1 cellular context compared by ENCODE assay signal in genomic region chr7:2191026-2191425, GRCh38.
TF ChIP-seq lines count a peak whose summit lies in the region.

No MANE protein-coding gene starts in this region.

TF ChIP-seq in IMR-90, 13 proteins besides CTCF, POLR2A, EP300 and RAD21:
- TF ChIP-seq MAZ (IDR thresholded peaks at IDR 0.05; ENCODE audit: borderline replicate concordance, low read depth, low read length) (no peak), SMC3 (IDR thresholded peaks at IDR 0.05; ENCODE audit: low read depth, low read length) (no peak), BHLHE40 (IDR thresholded peaks at IDR 0.05; ENCODE audit: low read depth, low read length) (no peak), NFE2L2 (IDR thresholded peaks at IDR 0.05; ENCODE audit: low read depth, low read length) (no peak), RCOR1 (IDR thresholded peaks at IDR 0.05; ENCODE audit: insufficient replicate concordance, low read length) (no peak), USF2 (IDR thresholded peaks at IDR 0.05; ENCODE audit: low read depth, low read length) (no peak), RFX5 (IDR thresholded peaks at IDR 0.05; ENCODE audit: low read depth, low read length) (no peak), CHD1 (IDR thresholded peaks at IDR 0.05; ENCODE audit: low read depth, low read length) (no peak), CEBPB (IDR thresholded peaks at IDR 0.05; ENCODE audit: low read depth, low read length) (no peak), MAFK (IDR thresholded peaks at IDR 0.05; ENCODE audit: low read depth, low read length) (no peak), MXI1 (IDR thresholded peaks at IDR 0.05; ENCODE audit: borderline replicate concordance, low read depth, low read length) (no peak), FOS (IDR thresholded peaks at IDR 0.05; ENCODE audit: low read depth, low read length) (no peak), ELK1 (IDR thresholded peaks at IDR 0.05; ENCODE audit: borderline replicate concordance, low read depth, low read length) (no peak)
